In the genomic region with DNA sequence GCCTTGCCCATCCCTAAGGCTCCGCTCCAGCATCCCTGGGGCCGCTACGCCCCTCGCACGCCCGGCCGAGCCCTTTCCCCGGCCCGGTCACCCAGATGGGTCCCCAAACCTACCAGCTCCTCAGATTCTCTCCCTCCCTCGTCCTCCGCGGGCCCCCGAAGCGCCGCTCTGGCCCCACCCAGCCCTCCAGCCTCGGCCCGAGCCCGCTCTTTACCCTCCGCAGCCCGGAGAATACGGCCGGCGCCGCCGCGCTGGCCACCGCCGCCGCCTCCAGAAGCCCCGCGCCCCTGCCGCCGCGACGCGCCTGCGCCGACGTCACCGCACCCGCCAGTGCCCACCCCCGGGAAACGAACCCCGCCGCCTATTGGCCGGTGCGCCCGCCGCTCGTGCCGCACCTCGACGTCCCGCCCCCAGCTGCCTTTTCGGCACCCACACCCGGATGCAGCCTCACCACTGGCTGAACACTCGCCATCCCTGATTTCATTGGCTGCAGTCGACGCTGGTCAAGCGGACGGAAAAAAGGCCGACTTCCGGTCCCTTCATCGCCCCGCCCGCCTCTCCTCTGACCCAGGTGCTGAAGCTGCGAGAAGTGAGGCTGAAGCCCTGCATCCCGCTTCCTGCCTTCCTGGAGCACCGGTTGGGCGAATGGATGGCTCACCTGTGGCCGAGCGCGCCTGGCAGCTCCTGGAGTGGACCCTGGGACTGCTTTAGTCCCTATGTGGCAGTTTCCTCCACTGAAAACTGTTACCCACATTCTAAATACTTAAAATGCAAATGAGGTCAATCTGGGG, we compare ENCODE assay signal across 1 cellular context.
A peak's percentile ranks its signal among the peaks of the same experiment; 100 is the strongest.
TF ChIP-seq lines count a peak whose summit lies in the region.

A gene (minus strand): TSS at position 292 of the 791 bp plus-strand sequence. CDS start 1,364 bp downstream, outside the sequence.

TF ChIP-seq in WTC11, 78 proteins besides CTCF, POLR2A, EP300 and RAD21 (continued from another document and continues in another):
- TF ChIP-seq, protein P1, sequence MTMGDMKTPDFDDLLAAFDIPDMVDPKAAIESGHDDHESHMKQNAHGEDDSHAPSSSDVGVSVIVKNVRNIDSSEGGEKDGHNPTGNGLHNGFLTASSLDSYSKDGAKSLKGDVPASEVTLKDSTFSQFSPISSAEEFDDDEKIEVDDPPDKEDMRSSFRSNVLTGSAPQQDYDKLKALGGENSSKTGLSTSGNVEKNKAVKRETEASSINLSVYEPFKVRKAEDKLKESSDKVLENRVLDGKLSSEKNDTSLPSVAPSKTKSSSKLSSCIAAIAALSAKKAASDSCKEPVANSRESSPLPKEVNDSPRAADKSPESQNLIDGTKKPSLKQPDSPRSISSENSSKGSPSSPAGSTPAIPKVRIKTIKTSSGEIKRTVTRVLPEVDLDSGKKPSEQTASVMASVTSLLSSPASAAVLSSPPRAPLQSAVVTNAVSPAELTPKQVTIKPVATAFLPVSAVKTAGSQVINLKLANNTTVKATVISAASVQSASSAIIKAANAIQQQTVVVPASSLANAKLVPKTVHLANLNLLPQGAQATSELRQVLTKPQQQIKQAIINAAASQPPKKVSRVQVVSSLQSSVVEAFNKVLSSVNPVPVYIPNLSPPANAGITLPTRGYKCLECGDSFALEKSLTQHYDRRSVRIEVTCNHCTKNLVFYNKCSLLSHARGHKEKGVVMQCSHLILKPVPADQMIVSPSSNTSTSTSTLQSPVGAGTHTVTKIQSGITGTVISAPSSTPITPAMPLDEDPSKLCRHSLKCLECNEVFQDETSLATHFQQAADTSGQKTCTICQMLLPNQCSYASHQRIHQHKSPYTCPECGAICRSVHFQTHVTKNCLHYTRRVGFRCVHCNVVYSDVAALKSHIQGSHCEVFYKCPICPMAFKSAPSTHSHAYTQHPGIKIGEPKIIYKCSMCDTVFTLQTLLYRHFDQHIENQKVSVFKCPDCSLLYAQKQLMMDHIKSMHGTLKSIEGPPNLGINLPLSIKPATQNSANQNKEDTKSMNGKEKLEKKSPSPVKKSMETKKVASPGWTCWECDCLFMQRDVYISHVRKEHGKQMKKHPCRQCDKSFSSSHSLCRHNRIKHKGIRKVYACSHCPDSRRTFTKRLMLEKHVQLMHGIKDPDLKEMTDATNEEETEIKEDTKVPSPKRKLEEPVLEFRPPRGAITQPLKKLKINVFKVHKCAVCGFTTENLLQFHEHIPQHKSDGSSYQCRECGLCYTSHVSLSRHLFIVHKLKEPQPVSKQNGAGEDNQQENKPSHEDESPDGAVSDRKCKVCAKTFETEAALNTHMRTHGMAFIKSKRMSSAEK (CRISPR knock-in tag; IDR thresholded peaks at IDR 0.05; ENCODE audit: borderline replicate concordance): no peak; the same call in 1 of the 2 replicates
- TF ChIP-seq, protein P2, sequence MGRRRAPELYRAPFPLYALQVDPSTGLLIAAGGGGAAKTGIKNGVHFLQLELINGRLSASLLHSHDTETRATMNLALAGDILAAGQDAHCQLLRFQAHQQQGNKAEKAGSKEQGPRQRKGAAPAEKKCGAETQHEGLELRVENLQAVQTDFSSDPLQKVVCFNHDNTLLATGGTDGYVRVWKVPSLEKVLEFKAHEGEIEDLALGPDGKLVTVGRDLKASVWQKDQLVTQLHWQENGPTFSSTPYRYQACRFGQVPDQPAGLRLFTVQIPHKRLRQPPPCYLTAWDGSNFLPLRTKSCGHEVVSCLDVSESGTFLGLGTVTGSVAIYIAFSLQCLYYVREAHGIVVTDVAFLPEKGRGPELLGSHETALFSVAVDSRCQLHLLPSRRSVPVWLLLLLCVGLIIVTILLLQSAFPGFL (CRISPR knock-in tag; IDR thresholded peaks at IDR 0.05; ENCODE audit: borderline replicate concordance): no peak
- TF ChIP-seq, protein P3, sequence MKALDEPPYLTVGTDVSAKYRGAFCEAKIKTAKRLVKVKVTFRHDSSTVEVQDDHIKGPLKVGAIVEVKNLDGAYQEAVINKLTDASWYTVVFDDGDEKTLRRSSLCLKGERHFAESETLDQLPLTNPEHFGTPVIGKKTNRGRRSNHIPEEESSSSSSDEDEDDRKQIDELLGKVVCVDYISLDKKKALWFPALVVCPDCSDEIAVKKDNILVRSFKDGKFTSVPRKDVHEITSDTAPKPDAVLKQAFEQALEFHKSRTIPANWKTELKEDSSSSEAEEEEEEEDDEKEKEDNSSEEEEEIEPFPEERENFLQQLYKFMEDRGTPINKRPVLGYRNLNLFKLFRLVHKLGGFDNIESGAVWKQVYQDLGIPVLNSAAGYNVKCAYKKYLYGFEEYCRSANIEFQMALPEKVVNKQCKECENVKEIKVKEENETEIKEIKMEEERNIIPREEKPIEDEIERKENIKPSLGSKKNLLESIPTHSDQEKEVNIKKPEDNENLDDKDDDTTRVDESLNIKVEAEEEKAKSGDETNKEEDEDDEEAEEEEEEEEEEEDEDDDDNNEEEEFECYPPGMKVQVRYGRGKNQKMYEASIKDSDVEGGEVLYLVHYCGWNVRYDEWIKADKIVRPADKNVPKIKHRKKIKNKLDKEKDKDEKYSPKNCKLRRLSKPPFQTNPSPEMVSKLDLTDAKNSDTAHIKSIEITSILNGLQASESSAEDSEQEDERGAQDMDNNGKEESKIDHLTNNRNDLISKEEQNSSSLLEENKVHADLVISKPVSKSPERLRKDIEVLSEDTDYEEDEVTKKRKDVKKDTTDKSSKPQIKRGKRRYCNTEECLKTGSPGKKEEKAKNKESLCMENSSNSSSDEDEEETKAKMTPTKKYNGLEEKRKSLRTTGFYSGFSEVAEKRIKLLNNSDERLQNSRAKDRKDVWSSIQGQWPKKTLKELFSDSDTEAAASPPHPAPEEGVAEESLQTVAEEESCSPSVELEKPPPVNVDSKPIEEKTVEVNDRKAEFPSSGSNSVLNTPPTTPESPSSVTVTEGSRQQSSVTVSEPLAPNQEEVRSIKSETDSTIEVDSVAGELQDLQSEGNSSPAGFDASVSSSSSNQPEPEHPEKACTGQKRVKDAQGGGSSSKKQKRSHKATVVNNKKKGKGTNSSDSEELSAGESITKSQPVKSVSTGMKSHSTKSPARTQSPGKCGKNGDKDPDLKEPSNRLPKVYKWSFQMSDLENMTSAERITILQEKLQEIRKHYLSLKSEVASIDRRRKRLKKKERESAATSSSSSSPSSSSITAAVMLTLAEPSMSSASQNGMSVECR (CRISPR knock-in tag; IDR thresholded peaks at IDR 0.05; ENCODE audit: borderline replicate concordance): no peak; the same call in 1 of the 2 replicates
- TF ChIP-seq GTF2I (CRISPR knock-in tag; conservative IDR thresholded peaks at IDR 0.05) (no peak), ZNF219 (CRISPR knock-in tag; IDR thresholded peaks at IDR 0.05; ENCODE audit: borderline replicate concordance) (no peak), ESRRA (CRISPR knock-in tag; IDR thresholded peaks at IDR 0.05; ENCODE audit: borderline replicate concordance) (no peak), ZNF232 (CRISPR knock-in tag; IDR thresholded peaks at IDR 0.05) (peak; percentile 54; the same call in 1 of the 2 replicates), HMGA2 (CRISPR knock-in tag; IDR thresholded peaks at IDR 0.05) (no peak), CREM (CRISPR knock-in tag; IDR thresholded peaks at IDR 0.05) (peak; percentile 72), SOX15 (CRISPR knock-in tag; IDR thresholded peaks at IDR 0.05) (no peak), EMX1 (CRISPR knock-in tag; IDR thresholded peaks at IDR 0.05) (peak; percentile 85), GABPB1 (CRISPR knock-in tag; IDR thresholded peaks at IDR 0.05) (peak; percentile 10; the same call in 1 of the 2 replicates), CBFB (CRISPR knock-in tag; IDR thresholded peaks at IDR 0.05; ENCODE audit: low read depth) (no peak), JUN (CRISPR knock-in tag; IDR thresholded peaks at IDR 0.05) (no peak), SMAD4 (CRISPR knock-in tag; IDR thresholded peaks at IDR 0.05) (no peak), IRF2 (CRISPR knock-in tag; IDR thresholded peaks at IDR 0.05; ENCODE audit: borderline replicate concordance, low read depth) (no peak), KAT7 (CRISPR knock-in tag; IDR thresholded peaks at IDR 0.05; ENCODE audit: borderline replicate concordance) (0 out of 2 replicates have a peak, but pooled peaks have one; percentile 74), ZNF416 (CRISPR knock-in tag; IDR thresholded peaks at IDR 0.05) (peak; percentile 81), FOXK1 (CRISPR knock-in tag; IDR thresholded peaks at IDR 0.05) (peak; percentile 75), TCF7 (CRISPR knock-in tag; IDR thresholded peaks at IDR 0.05; ENCODE audit: low read depth) (0 out of 2 replicates have a peak, but pooled peaks have one; percentile 65), NFYB (CRISPR knock-in tag; conservative IDR thresholded peaks at IDR 0.05; ENCODE audit: low read depth) (peak; percentile 94), NFATC4 (CRISPR knock-in tag; IDR thresholded peaks at IDR 0.05) (peak; percentile 89; the same call in 1 of the 2 replicates)
- TF ChIP-seq, protein P4, sequence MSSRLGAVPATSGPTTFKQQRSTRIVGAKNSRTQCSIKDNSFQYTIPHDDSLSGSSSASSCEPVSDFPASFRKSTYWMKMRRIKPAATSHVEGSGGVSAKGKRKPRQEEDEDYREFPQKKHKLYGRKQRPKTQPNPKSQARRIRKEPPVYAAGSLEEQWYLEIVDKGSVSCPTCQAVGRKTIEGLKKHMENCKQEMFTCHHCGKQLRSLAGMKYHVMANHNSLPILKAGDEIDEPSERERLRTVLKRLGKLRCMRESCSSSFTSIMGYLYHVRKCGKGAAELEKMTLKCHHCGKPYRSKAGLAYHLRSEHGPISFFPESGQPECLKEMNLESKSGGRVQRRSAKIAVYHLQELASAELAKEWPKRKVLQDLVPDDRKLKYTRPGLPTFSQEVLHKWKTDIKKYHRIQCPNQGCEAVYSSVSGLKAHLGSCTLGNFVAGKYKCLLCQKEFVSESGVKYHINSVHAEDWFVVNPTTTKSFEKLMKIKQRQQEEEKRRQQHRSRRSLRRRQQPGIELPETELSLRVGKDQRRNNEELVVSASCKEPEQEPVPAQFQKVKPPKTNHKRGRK (CRISPR knock-in tag; IDR thresholded peaks at IDR 0.05; ENCODE audit: borderline replicate concordance): 0 out of 2 replicates have a peak, but pooled peaks have one; percentile 24
- TF ChIP-seq, protein P5, sequence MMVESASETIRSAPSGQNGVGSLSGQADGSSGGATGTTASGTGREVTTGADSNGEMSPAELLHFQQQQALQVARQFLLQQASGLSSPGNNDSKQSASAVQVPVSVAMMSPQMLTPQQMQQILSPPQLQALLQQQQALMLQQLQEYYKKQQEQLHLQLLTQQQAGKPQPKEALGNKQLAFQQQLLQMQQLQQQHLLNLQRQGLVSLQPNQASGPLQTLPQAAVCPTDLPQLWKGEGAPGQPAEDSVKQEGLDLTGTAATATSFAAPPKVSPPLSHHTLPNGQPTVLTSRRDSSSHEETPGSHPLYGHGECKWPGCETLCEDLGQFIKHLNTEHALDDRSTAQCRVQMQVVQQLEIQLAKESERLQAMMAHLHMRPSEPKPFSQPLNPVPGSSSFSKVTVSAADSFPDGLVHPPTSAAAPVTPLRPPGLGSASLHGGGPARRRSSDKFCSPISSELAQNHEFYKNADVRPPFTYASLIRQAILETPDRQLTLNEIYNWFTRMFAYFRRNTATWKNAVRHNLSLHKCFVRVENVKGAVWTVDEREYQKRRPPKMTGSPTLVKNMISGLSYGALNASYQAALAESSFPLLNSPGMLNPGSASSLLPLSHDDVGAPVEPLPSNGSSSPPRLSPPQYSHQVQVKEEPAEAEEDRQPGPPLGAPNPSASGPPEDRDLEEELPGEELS (CRISPR knock-in tag; IDR thresholded peaks at IDR 0.05): no peak
- TF ChIP-seq, protein P6, sequence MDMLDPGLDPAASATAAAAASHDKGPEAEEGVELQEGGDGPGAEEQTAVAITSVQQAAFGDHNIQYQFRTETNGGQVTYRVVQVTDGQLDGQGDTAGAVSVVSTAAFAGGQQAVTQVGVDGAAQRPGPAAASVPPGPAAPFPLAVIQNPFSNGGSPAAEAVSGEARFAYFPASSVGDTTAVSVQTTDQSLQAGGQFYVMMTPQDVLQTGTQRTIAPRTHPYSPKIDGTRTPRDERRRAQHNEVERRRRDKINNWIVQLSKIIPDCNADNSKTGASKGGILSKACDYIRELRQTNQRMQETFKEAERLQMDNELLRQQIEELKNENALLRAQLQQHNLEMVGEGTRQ (CRISPR knock-in tag; IDR thresholded peaks at IDR 0.05): no peak; the same call in 1 of the 2 replicates
- TF ChIP-seq, protein P7, sequence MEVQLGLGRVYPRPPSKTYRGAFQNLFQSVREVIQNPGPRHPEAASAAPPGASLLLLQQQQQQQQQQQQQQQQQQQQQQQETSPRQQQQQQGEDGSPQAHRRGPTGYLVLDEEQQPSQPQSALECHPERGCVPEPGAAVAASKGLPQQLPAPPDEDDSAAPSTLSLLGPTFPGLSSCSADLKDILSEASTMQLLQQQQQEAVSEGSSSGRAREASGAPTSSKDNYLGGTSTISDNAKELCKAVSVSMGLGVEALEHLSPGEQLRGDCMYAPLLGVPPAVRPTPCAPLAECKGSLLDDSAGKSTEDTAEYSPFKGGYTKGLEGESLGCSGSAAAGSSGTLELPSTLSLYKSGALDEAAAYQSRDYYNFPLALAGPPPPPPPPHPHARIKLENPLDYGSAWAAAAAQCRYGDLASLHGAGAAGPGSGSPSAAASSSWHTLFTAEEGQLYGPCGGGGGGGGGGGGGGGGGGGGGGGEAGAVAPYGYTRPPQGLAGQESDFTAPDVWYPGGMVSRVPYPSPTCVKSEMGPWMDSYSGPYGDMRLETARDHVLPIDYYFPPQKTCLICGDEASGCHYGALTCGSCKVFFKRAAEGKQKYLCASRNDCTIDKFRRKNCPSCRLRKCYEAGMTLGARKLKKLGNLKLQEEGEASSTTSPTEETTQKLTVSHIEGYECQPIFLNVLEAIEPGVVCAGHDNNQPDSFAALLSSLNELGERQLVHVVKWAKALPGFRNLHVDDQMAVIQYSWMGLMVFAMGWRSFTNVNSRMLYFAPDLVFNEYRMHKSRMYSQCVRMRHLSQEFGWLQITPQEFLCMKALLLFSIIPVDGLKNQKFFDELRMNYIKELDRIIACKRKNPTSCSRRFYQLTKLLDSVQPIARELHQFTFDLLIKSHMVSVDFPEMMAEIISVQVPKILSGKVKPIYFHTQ (CRISPR knock-in tag; IDR thresholded peaks at IDR 0.05): peak; percentile 83
- TF ChIP-seq, protein P8, sequence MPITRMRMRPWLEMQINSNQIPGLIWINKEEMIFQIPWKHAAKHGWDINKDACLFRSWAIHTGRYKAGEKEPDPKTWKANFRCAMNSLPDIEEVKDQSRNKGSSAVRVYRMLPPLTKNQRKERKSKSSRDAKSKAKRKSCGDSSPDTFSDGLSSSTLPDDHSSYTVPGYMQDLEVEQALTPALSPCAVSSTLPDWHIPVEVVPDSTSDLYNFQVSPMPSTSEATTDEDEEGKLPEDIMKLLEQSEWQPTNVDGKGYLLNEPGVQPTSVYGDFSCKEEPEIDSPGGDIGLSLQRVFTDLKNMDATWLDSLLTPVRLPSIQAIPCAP (CRISPR knock-in tag; IDR thresholded peaks at IDR 0.05): 0 out of 2 replicates have a peak, but pooled peaks have one; percentile 18
- TF ChIP-seq, protein P9, sequence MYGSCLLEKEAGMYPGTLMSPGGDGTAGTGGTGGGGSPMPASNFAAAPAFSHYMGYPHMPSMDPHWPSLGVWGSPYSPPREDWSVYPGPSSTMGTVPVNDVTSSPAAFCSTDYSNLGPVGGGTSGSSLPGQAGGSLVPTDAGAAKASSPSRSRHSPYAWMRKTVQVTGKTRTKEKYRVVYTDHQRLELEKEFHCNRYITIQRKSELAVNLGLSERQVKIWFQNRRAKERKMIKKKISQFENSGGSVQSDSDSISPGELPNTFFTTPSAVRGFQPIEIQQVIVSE (CRISPR knock-in tag; IDR thresholded peaks at IDR 0.05; ENCODE audit: borderline replicate concordance): no peak
- TF ChIP-seq, protein P10, sequence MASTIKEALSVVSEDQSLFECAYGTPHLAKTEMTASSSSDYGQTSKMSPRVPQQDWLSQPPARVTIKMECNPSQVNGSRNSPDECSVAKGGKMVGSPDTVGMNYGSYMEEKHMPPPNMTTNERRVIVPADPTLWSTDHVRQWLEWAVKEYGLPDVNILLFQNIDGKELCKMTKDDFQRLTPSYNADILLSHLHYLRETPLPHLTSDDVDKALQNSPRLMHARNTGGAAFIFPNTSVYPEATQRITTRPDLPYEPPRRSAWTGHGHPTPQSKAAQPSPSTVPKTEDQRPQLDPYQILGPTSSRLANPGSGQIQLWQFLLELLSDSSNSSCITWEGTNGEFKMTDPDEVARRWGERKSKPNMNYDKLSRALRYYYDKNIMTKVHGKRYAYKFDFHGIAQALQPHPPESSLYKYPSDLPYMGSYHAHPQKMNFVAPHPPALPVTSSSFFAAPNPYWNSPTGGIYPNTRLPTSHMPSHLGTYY (CRISPR knock-in tag; IDR thresholded peaks at IDR 0.05): peak; percentile 93
